In genomic region chr6:85986681-85987080, GRCh38 we compare ENCODE assay signal across 11 cellular contexts.
"Had no signal": no experiment of that assay in that cellular context is flagged by ENCODE, and none has a peak within 500 bp of the region (broad histone marks: within the 10 kb centered on the region; RNA-seq: fewer than 3 reads in every experiment).

No MANE protein-coding gene starts in this region.

- H3K27ac ChIP-seq: GM23248 had no signal

- H3K4me3 ChIP-seq: GM23248, GM23338, HAP-1 had no signal

- H2AFZ ChIP-seq: GM23248, GM23338 had no signal

- H3K4me2 ChIP-seq: GM23338 had no signal

- FAIRE-seq: H1, H54 had no signal

- H3K27ac Mint-ChIP-seq: GM23338, H9, HFFc6 had no signal

- DNase-seq: GM23248, GOT3, H7, H9, HCEC 1CT, HFFc6 had no signal

- H3K4me1 ChIP-seq: HAP-1 had no signal

- H3K36me3 ChIP-seq: HAP-1 had no signal

- H3K9ac ChIP-seq: GM23248 had no signal

- H3K4me1 Mint-ChIP-seq: GM23338, H9 had no signal

- ATAC-seq: GM23338, HCT116 had no signal

- H3K9me3 ChIP-seq: HAP-1 had no signal

- H3K4me3 Mint-ChIP-seq: GM23338, H9, HFFc6 had no signal
